Comparison of ENCODE assay signal across 8 cellular contexts in the genomic region with DNA sequence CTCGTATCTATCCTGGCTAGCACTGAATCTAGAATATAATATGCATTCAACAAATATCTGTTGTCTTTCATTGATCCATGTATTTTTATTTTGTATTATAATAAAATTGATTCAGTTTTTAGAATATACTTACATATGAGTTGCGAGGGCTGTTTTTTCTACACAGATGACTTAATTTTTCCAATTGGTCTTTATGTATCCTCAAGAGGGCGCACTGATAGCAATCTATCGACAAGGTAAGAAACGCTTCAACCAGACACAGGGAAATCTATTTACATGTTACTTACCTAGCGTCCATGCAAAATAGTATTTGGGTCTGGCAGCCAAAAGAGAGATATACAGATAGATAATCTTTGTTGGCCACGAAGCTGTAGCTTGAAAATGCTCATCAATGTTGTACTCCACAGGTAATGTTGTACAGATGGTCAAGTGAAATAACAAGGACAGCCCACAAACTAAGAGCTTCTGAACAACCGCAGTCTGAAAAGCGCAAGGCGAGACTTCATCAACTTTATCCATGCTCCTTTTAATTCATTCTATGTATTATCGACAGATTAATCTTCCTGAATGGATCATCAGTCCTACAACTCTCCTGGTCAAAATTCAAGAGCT. TPM values are rescaled to one million over a fixed set of nuclear protein-coding genes. Genes with fewer than 3 reads are reported as not detected.
DNase-seq lines count a peak whose midpoint lies in the region; ATAC-seq and TF ChIP-seq lines count a peak whose summit lies in the region.

No MANE protein-coding gene starts in this region.

- no peak for ATAC-seq in HG03045 (IDR thresholded peaks at IDR 0.05; ENCODE audit: unreplicated experiment)

- H3K4me1 ChIP-seq in HEK293 (ENCODE audit: control insufficient read depth, insufficient read depth, low read length), result no peaks in the 10 kb centered on the region

- H3K4me3 ChIP-seq in HEK293 (ENCODE audit: low read depth, low read length), result no peak overlapping the region

- DNase-seq in COR-L47 (lab: John Stamatoyannopoulos, UW) (peak; percentile 74), NCI-H526 (lab: John Stamatoyannopoulos, UW) (peak; percentile 83 to 93), cerebellum (ENCODE audit: low spot score) (peak; percentile 22), middle frontal gyrus (ENCODE audit: extremely low spot score, low spot score) (peak; percentile 43), cortex of kidney (lab: John Stamatoyannopoulos, UW) (no peak)
- no peak for DNase-seq in effector CD4-positive, alpha-beta T cell

- no peak overlapping the region for H3K27ac ChIP-seq in HEK293 (ENCODE audit: extremely low read depth, low read depth, low read length)

- peaks cover 5 to 28% of the 10 kb centered on the region in 2 experiments; a peak in 2 of 3 replicates for H3K36me3 ChIP-seq in HEK293 (ENCODE audit: control insufficient read depth in 2 of 2, insufficient read depth in 1 of 2, low read length in 2 of 2)

- POLR2A ChIA-PET in HEK293 (lab: Yijun Ruan, JAX), result no interaction called here

- peak; percentile 15; the same call in 1 of the 2 replicates for TF ChIP-seq CTCF in HEK293 (tag by site-specific recombination; IDR thresholded peaks at IDR 0.05)

- H3K9me3 ChIP-seq in HEK293 (ENCODE audit: control insufficient read depth, insufficient read depth, low read depth, low read length), result no peaks in the 10 kb centered on the region

- CTCF ChIA-PET in HEK293 (lab: Yijun Ruan, JAX), result interaction anchor here (0.5 to 2.4 kb wide), 24 partner anchors 10 to 1361 kb away, joined by 3 to 25 read pairs (median 3); no protein-coding TSS in a partner anchor

TF ChIP-seq in HEK293, 187 proteins besides CTCF, POLR2A, EP300 and RAD21:
- TF ChIP-seq, protein P1, sequence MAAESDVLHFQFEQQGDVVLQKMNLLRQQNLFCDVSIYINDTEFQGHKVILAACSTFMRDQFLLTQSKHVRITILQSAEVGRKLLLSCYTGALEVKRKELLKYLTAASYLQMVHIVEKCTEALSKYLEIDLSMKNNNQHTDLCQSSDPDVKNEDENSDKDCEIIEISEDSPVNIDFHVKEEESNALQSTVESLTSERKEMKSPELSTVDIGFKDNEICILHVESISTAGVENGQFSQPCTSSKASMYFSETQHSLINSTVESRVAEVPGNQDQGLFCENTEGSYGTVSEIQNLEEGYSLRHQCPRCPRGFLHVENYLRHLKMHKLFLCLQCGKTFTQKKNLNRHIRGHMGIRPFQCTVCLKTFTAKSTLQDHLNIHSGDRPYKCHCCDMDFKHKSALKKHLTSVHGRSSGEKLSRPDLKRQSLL (tag by site-specific recombination; IDR thresholded peaks at IDR 0.05), result no peak
- TF ChIP-seq, protein P2, sequence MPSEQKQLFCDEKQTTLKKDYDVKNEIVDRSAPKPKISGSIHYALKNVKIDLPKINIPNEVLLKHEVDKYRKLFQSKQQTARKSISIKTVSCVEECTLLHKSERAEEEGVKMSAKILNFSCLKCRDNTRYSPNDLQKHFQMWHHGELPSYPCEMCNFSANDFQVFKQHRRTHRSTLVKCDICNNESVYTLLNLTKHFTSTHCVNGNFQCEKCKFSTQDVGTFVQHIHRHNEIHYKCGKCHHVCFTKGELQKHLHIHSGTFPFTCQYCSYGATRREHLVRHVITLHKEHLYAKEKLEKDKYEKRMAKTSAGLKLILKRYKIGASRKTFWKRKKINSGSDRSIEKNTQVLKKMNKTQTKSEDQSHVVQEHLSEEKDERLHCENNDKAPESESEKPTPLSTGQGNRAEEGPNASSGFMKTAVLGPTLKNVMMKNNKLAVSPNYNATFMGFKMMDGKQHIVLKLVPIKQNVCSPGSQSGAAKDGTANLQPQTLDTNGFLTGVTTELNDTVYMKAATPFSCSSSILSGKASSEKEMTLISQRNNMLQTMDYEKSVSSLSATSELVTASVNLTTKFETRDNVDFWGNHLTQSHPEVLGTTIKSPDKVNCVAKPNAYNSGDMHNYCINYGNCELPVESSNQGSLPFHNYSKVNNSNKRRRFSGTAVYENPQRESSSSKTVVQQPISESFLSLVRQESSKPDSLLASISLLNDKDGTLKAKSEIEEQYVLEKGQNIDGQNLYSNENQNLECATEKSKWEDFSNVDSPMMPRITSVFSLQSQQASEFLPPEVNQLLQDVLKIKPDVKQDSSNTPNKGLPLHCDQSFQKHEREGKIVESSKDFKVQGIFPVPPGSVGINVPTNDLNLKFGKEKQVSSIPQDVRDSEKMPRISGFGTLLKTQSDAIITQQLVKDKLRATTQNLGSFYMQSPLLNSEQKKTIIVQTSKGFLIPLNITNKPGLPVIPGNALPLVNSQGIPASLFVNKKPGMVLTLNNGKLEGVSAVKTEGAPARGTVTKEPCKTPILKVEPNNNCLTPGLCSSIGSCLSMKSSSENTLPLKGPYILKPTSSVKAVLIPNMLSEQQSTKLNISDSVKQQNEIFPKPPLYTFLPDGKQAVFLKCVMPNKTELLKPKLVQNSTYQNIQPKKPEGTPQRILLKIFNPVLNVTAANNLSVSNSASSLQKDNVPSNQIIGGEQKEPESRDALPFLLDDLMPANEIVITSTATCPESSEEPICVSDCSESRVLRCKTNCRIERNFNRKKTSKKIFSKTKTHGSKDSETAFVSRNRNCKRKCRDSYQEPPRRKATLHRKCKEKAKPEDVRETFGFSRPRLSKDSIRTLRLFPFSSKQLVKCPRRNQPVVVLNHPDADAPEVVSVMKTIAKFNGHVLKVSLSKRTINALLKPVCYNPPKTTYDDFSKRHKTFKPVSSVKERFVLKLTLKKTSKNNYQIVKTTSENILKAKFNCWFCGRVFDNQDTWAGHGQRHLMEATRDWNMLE (tag by site-specific recombination; conservative IDR thresholded peaks at IDR 0.05; ENCODE audit: low read depth), result no peak
- TF ChIP-seq SP3 (tag by site-specific recombination; IDR thresholded peaks at IDR 0.05) (no peak), ZNF155 (tag by site-specific recombination; IDR thresholded peaks at IDR 0.05) (no peak), ZNF654 (tag by site-specific recombination; IDR thresholded peaks at IDR 0.05; ENCODE audit: low read depth) (peak; percentile 21; the same call in 1 of the 2 replicates), ZNF677 (tag by site-specific recombination; IDR thresholded peaks at IDR 0.05) (no peak), ZNF561 (tag by site-specific recombination; IDR thresholded peaks at IDR 0.05; ENCODE audit: borderline replicate concordance) (no peak)

RNA-seq across cellular contexts. Expression of a gene that starts 35.5 kb away (rescaled TPM):
- total RNA-seq in cerebellum, result 454 TPM

Comparison
In these comparisons a context has a peak if more than half of its experiments do, and no peak if none do; other contexts are left out.
1. DNase-seq: peak in COR-L47 (single experiment), NCI-H526 (2 of 2), cerebellum (single experiment) and middle frontal gyrus (single experiment); none in effector CD4-positive, alpha-beta T cell (single experiment) and cortex of kidney (single experiment).